Comparison of ENCODE assay signal across 8 cellular contexts in genomic region chr2:95165371-95166064, GRCh38. TPM values are rescaled to one million over a fixed set of nuclear protein-coding genes. Genes with fewer than 3 reads are reported as not detected.
DNase-seq lines count a peak whose midpoint lies in the region; ATAC-seq and TF ChIP-seq lines count a peak whose summit lies in the region.

ZNF2 (plus strand) TSS chr2:95165809; CDS start chr2:95176227, 10,418 bp downstream.

- ATAC-seq in gastroesophageal sphincter: peak; percentile 98

- peak within 1 kb of the TSS; percentile 96 for H2AFZ ChIP-seq in neuronal stem cell (ENCODE audit: low read length)

- H2BK12ac ChIP-seq in neuronal stem cell (ENCODE audit: low read length): no peak within 1 kb of the TSS

- no peak within 1 kb of the TSS for H2BK15ac ChIP-seq in neuronal stem cell (ENCODE audit: low read length)

- H3K27ac Mint-ChIP-seq in HFFc6: peak within 1 kb of the TSS; percentile 97
- H3K27ac Mint-ChIP-seq in activated naive CD4-positive, alpha-beta T cell treated with anti-CD3 and anti-CD28 coated beads, Interleukin-2, amount 10 ng/mL, durations not matched to agents 7 days and 5 days: peak within 1 kb of the TSS; percentile 92

- H3K4me1 ChIP-seq in gastroesophageal sphincter (peaks cover 2 to 30% (median 13%) of the 10 kb centered on the region in 3 donors), neuronal stem cell (ENCODE audit: control insufficient read depth in 2 of 2, insufficient read depth in 1 of 2, low read depth in 1 of 2, low read length in 2 of 2) (peaks cover 0 to 2% of the 10 kb centered on the region in 2 donors), subcutaneous abdominal adipose tissue (ENCODE audit: control insufficient read depth in 5 of 5, insufficient read depth in 5 of 5, low read length in 5 of 5) (peaks cover 7 to 25% (median 24%) of the 10 kb centered on the region in 5 donors)

- no peak for TF ChIP-seq EP300 in gastroesophageal sphincter (IDR thresholded peaks at IDR 0.05)

- H2AK5ac ChIP-seq in neuronal stem cell (ENCODE audit: low read depth, low read length): no peak within 1 kb of the TSS

- in situ Hi-C loops in SK-MEL-5 (cut with HindIII; ENCODE audit: low pct_unique_long_range_greater_than_20kb, low sequenced_read_pairs): no loop called here

- TF ChIP-seq POLR2A in gastroesophageal sphincter (IDR thresholded peaks at IDR 0.05): peak; percentile 42 to 56

- TF ChIP-seq CTCF in GM06990 (IDR thresholded peaks at IDR 0.05; ENCODE audit: insufficient read depth, low read length, poor library complexity, severe bottlenecking): no peak
- TF ChIP-seq CTCF in HFFc6 (IDR thresholded peaks at IDR 0.05): peak; percentile 13; the same call in 1 of the 2 replicates
- peak in 2 of 4 experiments; percentile 8 to 28 for TF ChIP-seq CTCF in gastroesophageal sphincter (IDR thresholded peaks at IDR 0.05)

- H3K27ac ChIP-seq in gastroesophageal sphincter: peak within 1 kb of the TSS; percentile 77 to 98 (median 87)
- H3K27ac ChIP-seq in neuronal stem cell (replicated peaks; ENCODE audit: low read length): peak within 1 kb of the TSS; percentile 37
- peak within 1 kb of the TSS; percentile 97 for H3K27ac ChIP-seq in subcutaneous abdominal adipose tissue (ENCODE audit: low read depth, low read length)

- peak within 1 kb of the TSS; percentile 70 for H3K23ac ChIP-seq in neuronal stem cell (ENCODE audit: low read depth, low read length, poor library complexity)

- H3K9ac ChIP-seq in neuronal stem cell (ENCODE audit: low read depth, low read length, poor library complexity) (peak within 1 kb of the TSS; percentile 93), subcutaneous abdominal adipose tissue (ENCODE audit: low read length in 5 of 5) (peak within 1 kb of the TSS; percentile 89 to 100 (median 96))

- WGBS in gastroesophageal sphincter (ENCODE audit: low coverage in 1 of 2), 2 donors: 1% methylated on average over 15 of the region's 56 CpGs; no CpG with 5 or more reads in 1 of the 2 donors
- no CpG with 5 or more reads among the region's 56 CpGs for WGBS in neuronal stem cell (ENCODE audit: extremely low coverage in 2 of 2, insufficient read length in 2 of 2, insufficient replicate concordance in 1 of 2), 2 donors

- peaks cover 37% of the 10 kb centered on the region for H3K36me3 Mint-ChIP-seq in HFFc6 (ENCODE audit: low read depth)
- peaks cover 18% of the 10 kb centered on the region for H3K36me3 Mint-ChIP-seq in activated naive CD4-positive, alpha-beta T cell treated with anti-CD3 and anti-CD28 coated beads, Interleukin-2, amount 10 ng/mL, durations not matched to agents 7 days and 5 days

- peak within 1 kb of the TSS; percentile 75 for H3K4me2 ChIP-seq in neuronal stem cell (ENCODE audit: insufficient read depth, low read length, poor library complexity, severe bottlenecking)

- no peak within 1 kb of the TSS for H4K91ac ChIP-seq in neuronal stem cell (ENCODE audit: low read depth, low read length, poor library complexity)

- H3K18ac ChIP-seq in neuronal stem cell (ENCODE audit: low read length): peak within 1 kb of the TSS; percentile 94

- H3K27me3 Mint-ChIP-seq in HFFc6 (ENCODE audit: insufficient read depth): no peaks in the 10 kb centered on the region; the same call in 1 of the 2 replicates
- H3K27me3 Mint-ChIP-seq in activated naive CD4-positive, alpha-beta T cell treated with anti-CD3 and anti-CD28 coated beads, Interleukin-2, amount 10 ng/mL, durations not matched to agents 7 days and 5 days: no peaks in the 10 kb centered on the region

- no peaks in the 10 kb centered on the region for H3K27me3 ChIP-seq in GM06990 (replicated peaks; ENCODE audit: control insufficient read depth, insufficient read depth, low read length)
- no peaks in the 10 kb centered on the region for H3K27me3 ChIP-seq in gastroesophageal sphincter
- no peaks in the 10 kb centered on the region for H3K27me3 ChIP-seq in neuronal stem cell (ENCODE audit: control insufficient read depth in 3 of 3, insufficient read depth in 3 of 3, low read depth in 1 of 3, low read length in 3 of 3)
- no peaks in the 10 kb centered on the region for H3K27me3 ChIP-seq in subcutaneous abdominal adipose tissue (ENCODE audit: control insufficient read depth in 5 of 5, insufficient read depth in 4 of 5, low read length in 5 of 5)

- no peaks in the 10 kb centered on the region for H3K9me3 ChIP-seq in gastroesophageal sphincter
- H3K9me3 ChIP-seq in neuronal stem cell (replicated peaks in 1 of 2; ENCODE audit: control insufficient read depth in 2 of 2, insufficient read depth in 1 of 2, low read depth in 1 of 2, low read length in 2 of 2): peaks cover 0 to 10% of the 10 kb centered on the region in 2 donors
- H3K9me3 ChIP-seq in subcutaneous abdominal adipose tissue (ENCODE audit: control insufficient read depth in 5 of 5, low read length in 5 of 5): no peaks in the 10 kb centered on the region

- peaks cover 23% of the 10 kb centered on the region for H3K4me1 Mint-ChIP-seq in HFFc6 (ENCODE audit: low read depth)
- peaks cover 32% of the 10 kb centered on the region for H3K4me1 Mint-ChIP-seq in activated naive CD4-positive, alpha-beta T cell treated with anti-CD3 and anti-CD28 coated beads, Interleukin-2, amount 10 ng/mL, durations not matched to agents 7 days and 5 days

- H3K9me3 Mint-ChIP-seq in HFFc6: no peaks in the 10 kb centered on the region
- H3K9me3 Mint-ChIP-seq in activated naive CD4-positive, alpha-beta T cell treated with anti-CD3 and anti-CD28 coated beads, Interleukin-2, amount 10 ng/mL, durations not matched to agents 7 days and 5 days: peaks cover 8% of the 10 kb centered on the region

- H3K4ac ChIP-seq in neuronal stem cell (ENCODE audit: low read length): no peak within 1 kb of the TSS

- H4K8ac ChIP-seq in neuronal stem cell (ENCODE audit: low read depth, low read length): no peak within 1 kb of the TSS

- peak within 1 kb of the TSS; percentile 99 for H3K4me3 Mint-ChIP-seq in HFFc6
- peak within 1 kb of the TSS; percentile 98 for H3K4me3 Mint-ChIP-seq in activated naive CD4-positive, alpha-beta T cell treated with anti-CD3 and anti-CD28 coated beads, Interleukin-2, amount 10 ng/mL, durations not matched to agents 7 days and 5 days

- H3K79me1 ChIP-seq in neuronal stem cell (ENCODE audit: low read depth, low read length): no peaks in the 10 kb centered on the region

- CTCF ChIA-PET in activated naive CD4-positive, alpha-beta T cell treated with anti-CD3 and anti-CD28 coated beads, Interleukin-2, amount 10 ng/mL, durations not matched to agents 7 days and 5 days (lab: Charles Lee): interaction anchor here (1.3 to 2.4 kb wide), 3 partner anchors 39 to 143 kb away, joined by 3 to 10 read pairs (median 4); no protein-coding TSS in a partner anchor

- H2BK120ac ChIP-seq in neuronal stem cell (ENCODE audit: low read depth, low read length): no peak within 1 kb of the TSS

- H3K14ac ChIP-seq in neuronal stem cell (ENCODE audit: low read length): no peak within 1 kb of the TSS

- DNase-seq in GM06990 (ENCODE audit: extremely low read depth, insufficient read length): peak; percentile 94
- peak; percentile 96 for DNase-seq in HFFc6
- peak; percentile 98 for DNase-seq in NAMALWA (ENCODE audit: low spot score)
- peak; percentile 97 for DNase-seq in SK-MEL-5 (ENCODE audit: low read depth, low spot score)
- DNase-seq in activated naive CD4-positive, alpha-beta T cell treated with anti-CD3 and anti-CD28 coated beads, Interleukin-2, amount 10 ng/mL, durations not matched to agents 7 days and 5 days: peak; percentile 99
- peak; percentile 96 for DNase-seq in neuronal stem cell (ENCODE audit: low spot score)

- H2BK5ac ChIP-seq in neuronal stem cell (ENCODE audit: low read length): no peak within 1 kb of the TSS

- H3K36me3 ChIP-seq in GM06990 (ENCODE audit: control insufficient read depth, insufficient read depth, low read length) (no peaks in the 10 kb centered on the region), gastroesophageal sphincter (no peaks in the 10 kb centered on the region), neuronal stem cell (replicated peaks in 1 of 2; ENCODE audit: control insufficient read depth in 2 of 2, insufficient read depth in 2 of 2, low read length in 2 of 2) (peaks cover 2 to 9% of the 10 kb centered on the region in 2 donors), subcutaneous abdominal adipose tissue (ENCODE audit: control insufficient read depth in 5 of 5, insufficient read depth in 5 of 5, low read length in 5 of 5) (no peaks in the 10 kb centered on the region)

- H3K4me3 ChIP-seq in GM06990 (replicated peaks; ENCODE audit: low read depth, low read length) (peak within 1 kb of the TSS; percentile 98), gastroesophageal sphincter (peak within 1 kb of the TSS; percentile 40 to 68), neuronal stem cell (ENCODE audit: low read length in 2 of 2) (peak within 1 kb of the TSS; percentile 80 to 92), subcutaneous abdominal adipose tissue (ENCODE audit: low read depth in 1 of 5, low read length in 5 of 5) (peak within 1 kb of the TSS; percentile 87 to 100 (median 97))

RNA-seq across cellular contexts. Expression of gene ZNF2, which starts in this region (rescaled TPM):
- 1 to 10 TPM; 3.8 to 5.0 (median 4.0) TPM for total RNA-seq in HFFc6 (2021; fragmentation: NEBNext Ultra II Directional; extraction: Animal tissue kit (Norgen Biotek cat#: 25700))
- total RNA-seq in SK-MEL-5 (2014; rRNA removed; shearing (Covaris generic)): 6.5 and 7.6 TPM in 2 replicates
- polyA plus RNA-seq in SK-MEL-5 (2015; cell fraction: cytosol; rRNA removed): 2.3 and 3.5 TPM in 2 replicates
- polyA plus RNA-seq in SK-MEL-5 (2015; cell fraction: nucleus; rRNA removed): 2.6 and 5.9 TPM in 2 replicates
- total RNA-seq in gastroesophageal sphincter: 1 to 10 TPM; 3.1 to 7.9 (median 3.7) TPM
- polyA plus RNA-seq in neuronal stem cell (2013, experiment 1 of 2): 2.7 TPM
- 2.8 TPM for polyA plus RNA-seq in neuronal stem cell (2013, experiment 2 of 2)

Comparison
In these comparisons a context has a peak if more than half of its experiments do, and no peak if none do; other contexts are left out.
1. Peak in every context shown above with its lines: DNase-seq, ATAC-seq, H3K4me3 ChIP-seq and H3K27ac ChIP-seq.
2. H3K27ac ChIP-seq: peak in every context shown above with its lines; median percentile 97 in subcutaneous abdominal adipose tissue; 87 in gastroesophageal sphincter; 37 in neuronal stem cell.